1 cellular context compared by ENCODE assay signal in genomic region chr6:73803562-73804221, GRCh38.
TF ChIP-seq lines count a peak whose summit lies in the region.

No MANE protein-coding gene starts in this region.

TF ChIP-seq in HEK293, 187 proteins besides CTCF, POLR2A, EP300 and RAD21 (continued from another document):
- peak; percentile 100 for TF ChIP-seq ZFP37 (tag by site-specific recombination; IDR thresholded peaks at IDR 0.05)
- TF ChIP-seq ZNF366 (tag by site-specific recombination; conservative IDR thresholded peaks at IDR 0.05): 0 out of 2 replicates have a peak, but pooled peaks have one; percentile 12
- peak; percentile 44; the same call in 1 of the 2 replicates for TF ChIP-seq ZXDB (tag by site-specific recombination; IDR thresholded peaks at IDR 0.05)
- TF ChIP-seq ZSCAN16 (tag by site-specific recombination; IDR thresholded peaks at IDR 0.05): no peak
- no peak for TF ChIP-seq ZNF354C (tag by site-specific recombination; IDR thresholded peaks at IDR 0.05; ENCODE audit: borderline replicate concordance, low read depth)
- TF ChIP-seq ZNF654 (tag by site-specific recombination; IDR thresholded peaks at IDR 0.05; ENCODE audit: low read depth): peak; percentile 40
- peak; percentile 17; the same call in 1 of the 2 replicates for TF ChIP-seq ZNF350 (tag by site-specific recombination; IDR thresholded peaks at IDR 0.05)
- TF ChIP-seq YY2 (tag by site-specific recombination; IDR thresholded peaks at IDR 0.05): no peak
- TF ChIP-seq, protein P1, sequence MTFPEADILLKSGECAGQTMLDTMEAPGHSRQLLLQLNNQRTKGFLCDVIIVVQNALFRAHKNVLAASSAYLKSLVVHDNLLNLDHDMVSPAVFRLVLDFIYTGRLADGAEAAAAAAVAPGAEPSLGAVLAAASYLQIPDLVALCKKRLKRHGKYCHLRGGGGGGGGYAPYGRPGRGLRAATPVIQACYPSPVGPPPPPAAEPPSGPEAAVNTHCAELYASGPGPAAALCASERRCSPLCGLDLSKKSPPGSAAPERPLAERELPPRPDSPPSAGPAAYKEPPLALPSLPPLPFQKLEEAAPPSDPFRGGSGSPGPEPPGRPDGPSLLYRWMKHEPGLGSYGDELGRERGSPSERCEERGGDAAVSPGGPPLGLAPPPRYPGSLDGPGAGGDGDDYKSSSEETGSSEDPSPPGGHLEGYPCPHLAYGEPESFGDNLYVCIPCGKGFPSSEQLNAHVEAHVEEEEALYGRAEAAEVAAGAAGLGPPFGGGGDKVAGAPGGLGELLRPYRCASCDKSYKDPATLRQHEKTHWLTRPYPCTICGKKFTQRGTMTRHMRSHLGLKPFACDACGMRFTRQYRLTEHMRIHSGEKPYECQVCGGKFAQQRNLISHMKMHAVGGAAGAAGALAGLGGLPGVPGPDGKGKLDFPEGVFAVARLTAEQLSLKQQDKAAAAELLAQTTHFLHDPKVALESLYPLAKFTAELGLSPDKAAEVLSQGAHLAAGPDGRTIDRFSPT (tag by site-specific recombination; IDR thresholded peaks at IDR 0.05): peak; percentile 80; the same call in 1 of the 2 replicates
- TF ChIP-seq SP3 (tag by site-specific recombination; IDR thresholded peaks at IDR 0.05): 0 out of 2 replicates have a peak, but pooled peaks have one; percentile 10
- 0 out of 2 replicates have a peak, but pooled peaks have one; percentile 26 for TF ChIP-seq ZNF580 (tag by site-specific recombination; IDR thresholded peaks at IDR 0.05)
